Comparison of ENCODE assay signal across 1 cellular context in genomic region chr10:62503871-62504270, GRCh38.
TF ChIP-seq lines count a peak whose summit lies in the region.

No MANE protein-coding gene starts in this region.

TF ChIP-seq in IMR-90, 13 proteins besides CTCF, POLR2A, EP300 and RAD21:
- no peak for TF ChIP-seq BHLHE40 (IDR thresholded peaks at IDR 0.05; ENCODE audit: low read depth, low read length)
- no peak for TF ChIP-seq CEBPB (IDR thresholded peaks at IDR 0.05; ENCODE audit: low read depth, low read length)
- no peak for TF ChIP-seq MAFK (IDR thresholded peaks at IDR 0.05; ENCODE audit: low read depth, low read length)
